In genomic region chr10:100902622-100903021, GRCh38 we compare ENCODE assay signal across 5 cellular contexts.
"Had no signal": no experiment of that assay in that cellular context is flagged by ENCODE, and none has a peak within 500 bp of the region (broad histone marks: within the 10 kb centered on the region; RNA-seq: fewer than 3 reads in every experiment).

No MANE protein-coding gene starts in this region.

- H3K4me1 Mint-ChIP-seq: GM23338, H9 had no signal

- H3K4me3 Mint-ChIP-seq: GM23338, H9 had no signal

- H3K27ac Mint-ChIP-seq: GM23338, H9 had no signal

- H3K9me3 Mint-ChIP-seq: GM23338, H9 had no signal

- H3K4me2 ChIP-seq: GM23338 had no signal

- H2AFZ ChIP-seq: GM23338 had no signal

- DNase-seq: H9, HCEC 1CT, IMR-90 had no signal

- H3K4me3 ChIP-seq: GM23338, K562 had no signal
